Comparison of ENCODE assay signal across 1 cellular context in genomic region chr10:67699613-67700270, GRCh38.
A peak's percentile ranks its signal among the peaks of the same experiment; 100 is the strongest.
TF ChIP-seq lines count a peak whose summit lies in the region.

No MANE protein-coding gene starts in this region.

TF ChIP-seq in K562, 482 proteins besides CTCF, POLR2A, EP300 and RAD21 (continued from another document):
- TF ChIP-seq EP400 (IDR thresholded peaks at IDR 0.05) (0 out of 2 replicates have a peak, but pooled peaks have one; percentile 34), L3MBTL2 (IDR thresholded peaks at IDR 0.05) (0 out of 2 replicates have a peak, but pooled peaks have one; percentile 7), SUPT5H (IDR thresholded peaks at IDR 0.05) (0 out of 2 replicates have a peak, but pooled peaks have one; percentile 21), PHF8 (IDR thresholded peaks at IDR 0.05; ENCODE audit: borderline replicate concordance, low read length) (peak; percentile 19; the same call in 1 of the 2 replicates)
